26 cellular contexts compared by ENCODE assay signal in genomic region chr9:14748373-14748772, GRCh38. TPM values are rescaled to one million over a fixed set of nuclear protein-coding genes. Genes with fewer than 3 reads are reported as not detected.
DNase-seq lines count a peak whose midpoint lies in the region; ATAC-seq and TF ChIP-seq lines count a peak whose summit lies in the region.
"Had no signal": no experiment of that assay in that cellular context is flagged by ENCODE, and none has a peak within 500 bp of the region (broad histone marks: within the 10 kb centered on the region; RNA-seq: fewer than 3 reads in every experiment).

No MANE protein-coding gene starts in this region.

- CTCF ChIA-PET in A673 (lab: Charles Lee) = no interaction called here

- POLR2A ChIA-PET in A673 (lab: Charles Lee; ENCODE audit: low non-redundant PET) = no interaction called here

- H3K4me3 ChIP-seq in A673 (ENCODE audit: low read depth, low read length, poor library complexity, severe bottlenecking) = no peak overlapping the region
- no peak overlapping the region for H3K4me3 ChIP-seq in HAP-1
- H3K4me3 ChIP-seq in foreskin fibroblast (ENCODE audit: low read depth in 1 of 2, low read length in 2 of 2) = no peak overlapping the region
- H3K4me3 ChIP-seq: BLaER1 treated with 17β-estradiol and CSF1 and Interleukin-3, amounts not matched to agents 10 nM and 100 nM; GM23338 had no signal

- H3K27ac ChIP-seq in A673 (ENCODE audit: low read depth, low read length, poor library complexity, severe bottlenecking) (no peak overlapping the region), foreskin keratinocyte (peak overlapping the region; percentile 82)
- H3K27ac ChIP-seq: 22Rv1; BLaER1 treated with 17β-estradiol and CSF1 and Interleukin-3, amounts not matched to agents 10 nM and 100 nM had no signal

- intact Hi-C loops in A673 (cut with micrococcal nuclease; ENCODE audit: unreplicated experiment) = no loop called here

- no peak for ATAC-seq in foreskin keratinocyte
- ATAC-seq: GM23338 had no signal

- no TSS peak for BruUV-seq in A673 (replicated peaks; lab: Mats Ljungman, UMichigan)

- H3K27me3 ChIP-seq in A673 (replicated peaks; ENCODE audit: insufficient read depth, low read depth, low read length, poor library complexity) (no peaks in the 10 kb centered on the region), foreskin keratinocyte (no peaks in the 10 kb centered on the region), HAP-1 (ENCODE audit: low read depth) (peaks cover 11% of the 10 kb centered on the region; the same call in 1 of the 2 replicates)
- H3K27me3 ChIP-seq: BE2C had no signal

- no peaks in the 10 kb centered on the region for H3K36me3 ChIP-seq in A673 (ENCODE audit: insufficient read depth, low read length, poor library complexity, severe bottlenecking)
- no peaks in the 10 kb centered on the region for H3K36me3 ChIP-seq in HAP-1 (replicated peaks)
- H3K36me3 ChIP-seq: BE2C; BLaER1 treated with 17β-estradiol and CSF1 and Interleukin-3, amounts not matched to agents 10 nM and 100 nM had no signal

- in situ Hi-C loops in HAP-1 (cut with MboI; ENCODE audit: low sequenced_read_pairs) = no loop called here

- DNase-seq in NCI-H1694 (lab: John Stamatoyannopoulos, UW) (peak; percentile 17), NCI-H1694 treated with DMSO at 0.1 percent for 48 hours (lab: John Stamatoyannopoulos, UW) (no peak), A673 (ENCODE audit: low spot score) (peak; percentile 10), ELF-1 (ENCODE audit: low read depth, low spot score) (peak; percentile 53), foreskin keratinocyte (no peak), COLO668 (lab: John Stamatoyannopoulos, UW; ENCODE audit: unreplicated experiment) (no peak), HAP-1 (ENCODE audit: low spot score in 2 of 2) (no peak), foreskin fibroblast (no peak)
- DNase-seq: ACHN; AML-193; BE2C; Calu3; CD4-positive, alpha-beta T cell; CD8-positive, alpha-beta memory T cell; COR-L47; DMS79; EL; GF-D8; H9; HFFc6 had no signal

- TF ChIP-seq CTCF in A673 (conservative IDR thresholded peaks at IDR 0.05; ENCODE audit: low read depth, low read length) (no peak), foreskin keratinocyte (conservative IDR thresholded peaks at IDR 0.05) (no peak), foreskin fibroblast (IDR thresholded peaks at IDR 0.05; ENCODE audit: low read depth, low read length) (no peak)

- H3K9me3 ChIP-seq in A673 (ENCODE audit: low read depth, low read length, poor library complexity, severe bottlenecking) (no peaks in the 10 kb centered on the region), HAP-1 (no peaks in the 10 kb centered on the region)
- H3K9me3 ChIP-seq: BE2C had no signal

- H3K4me1 ChIP-seq in A673 (ENCODE audit: insufficient read depth, low read length, poor library complexity, severe bottlenecking) (peaks cover 19% of the 10 kb centered on the region), foreskin keratinocyte (peaks cover 5% of the 10 kb centered on the region), HAP-1 (no peaks in the 10 kb centered on the region)

RNA-seq across cellular contexts. Expression of gene CER1, which starts 25.8 kb away (rescaled TPM):
- total RNA-seq in A673 (2021) (27.7 and 28.8 TPM in 2 replicates), foreskin keratinocyte (not detected in 2 replicates)
- polyA plus RNA-seq in foreskin keratinocyte = not detected in 2 replicates
- total RNA-seq: Calu3; CD4-positive, alpha-beta T cell; CD8-positive, alpha-beta memory T cell; G401; H4; HFFc6 had no signal
- polyA plus RNA-seq: CD14-positive monocyte; CD8-positive, alpha-beta memory T cell had no signal

RNA-seq across cellular contexts. Expression of gene ZDHHC21, which starts 55.1 kb away (rescaled TPM):
- total RNA-seq in A673 (2021) (22.7 and 30.4 TPM in 2 replicates), foreskin keratinocyte (2.3 and 2.8 TPM in 2 replicates)
- polyA plus RNA-seq in foreskin keratinocyte = 0.62 and 0.71 TPM in 2 replicates

Comparison
In these comparisons a context has a peak if more than half of its experiments do, and no peak if none do; other contexts are left out.
1. DNase-seq: peak in NCI-H1694 (single experiment), A673 (single experiment) and ELF-1 (single experiment); none in NCI-H1694 treated with DMSO at 0.1 percent for 48 hours (single experiment), foreskin keratinocyte (0 of 2), COLO668 (single experiment), HAP-1 (0 of 2) and foreskin fibroblast (0 of 2).
2. RNA of gene CER1, which starts 25.8 kb away (total RNA-seq): 27.7 to 28.8 TPM in A673; not detected in foreskin keratinocyte; every median in the first group is over 10 times any median in the second.